ENCODE assay signal across 8 cellular contexts in the genomic region with DNA sequence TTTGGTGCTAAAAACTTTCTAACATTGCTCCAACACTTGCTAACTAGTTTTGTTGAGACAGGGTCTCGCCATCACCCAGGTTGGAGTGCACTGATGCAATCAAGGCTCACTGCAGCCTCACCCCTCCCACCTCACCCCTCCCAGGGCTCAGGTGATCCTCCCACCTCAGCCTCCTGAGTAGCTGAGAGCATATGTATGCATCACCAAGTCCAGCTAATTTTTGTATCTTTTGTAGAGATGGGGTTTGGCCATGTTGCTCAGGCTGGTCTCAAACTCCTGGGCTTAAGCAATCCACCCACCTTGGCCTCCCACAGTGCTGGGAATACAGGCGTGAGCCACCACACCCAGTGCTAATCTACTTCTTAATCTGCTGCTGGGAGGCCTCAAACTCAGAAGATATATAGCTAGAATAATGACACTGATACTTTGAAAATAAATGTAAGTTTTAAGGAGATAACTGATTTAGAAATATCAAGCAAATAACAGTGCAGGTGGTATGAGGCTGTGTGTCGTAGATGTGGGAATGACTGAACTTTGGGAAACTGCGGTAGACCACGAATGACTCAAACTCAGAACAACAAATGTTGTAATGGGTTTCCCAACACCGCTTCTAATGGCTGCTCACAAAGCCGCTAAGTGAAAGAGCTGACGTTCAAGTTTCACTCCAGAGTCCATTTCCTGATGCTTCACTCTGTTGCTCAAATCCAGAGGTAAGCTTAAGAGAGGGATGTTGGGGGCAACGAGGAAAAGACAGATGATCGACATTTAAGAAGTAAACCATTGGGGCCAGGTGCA. TPM values are rescaled to one million over a fixed set of nuclear protein-coding genes. Genes with fewer than 3 reads are reported as not detected.
DNase-seq lines count a peak whose midpoint lies in the region; ATAC-seq lines count a peak whose summit lies in the region.

No MANE protein-coding gene starts in this region.

- peak; percentile 79 for ATAC-seq in GM19438 (IDR thresholded peaks at IDR 0.05; ENCODE audit: low read depth, unreplicated experiment)
- peak; percentile 67 for ATAC-seq in HG03439 (IDR thresholded peaks at IDR 0.05; ENCODE audit: unreplicated experiment)

- DNase-seq in CD1c-positive myeloid dendritic cell (ENCODE audit: extremely low spot score) = peak; percentile 92
- peak; percentile 59 to 72 for DNase-seq in activated T-cell treated with anti-CD3 and anti-CD28 coated beads, Interleukin-2, amount 50 U/mL, for 48 hours
- peak; percentile 99 for DNase-seq in renal cortical epithelial cell (ENCODE audit: low read depth)
- no peak for DNase-seq in NCI-H1694 treated with DMSO at 0.1 percent for 48 hours (lab: John Stamatoyannopoulos, UW)
- DNase-seq in NCI-H345 (lab: John Stamatoyannopoulos, UW) = no peak
- DNase-seq in amygdala (lab: John Stamatoyannopoulos, UW) = no peak

RNA-seq across cellular contexts. Expression of a gene that starts 10.0 kb away (rescaled TPM):
- total RNA-seq in renal cortical epithelial cell = 10.3 and 19.4 TPM in 2 replicates

Comparison
In these comparisons a context has a peak if more than half of its experiments do, and no peak if none do; other contexts are left out.
1. DNase-seq: peak in CD1c-positive myeloid dendritic cell (single experiment), activated T-cell treated with anti-CD3 and anti-CD28 coated beads, Interleukin-2, amount 50 U/mL, for 48 hours (2 of 2) and renal cortical epithelial cell (single experiment); none in NCI-H1694 treated with DMSO at 0.1 percent for 48 hours (single experiment), NCI-H345 (single experiment) and amygdala (0 of 56).